Comparison of ENCODE assay signal across 1 cellular context in the genomic region with DNA sequence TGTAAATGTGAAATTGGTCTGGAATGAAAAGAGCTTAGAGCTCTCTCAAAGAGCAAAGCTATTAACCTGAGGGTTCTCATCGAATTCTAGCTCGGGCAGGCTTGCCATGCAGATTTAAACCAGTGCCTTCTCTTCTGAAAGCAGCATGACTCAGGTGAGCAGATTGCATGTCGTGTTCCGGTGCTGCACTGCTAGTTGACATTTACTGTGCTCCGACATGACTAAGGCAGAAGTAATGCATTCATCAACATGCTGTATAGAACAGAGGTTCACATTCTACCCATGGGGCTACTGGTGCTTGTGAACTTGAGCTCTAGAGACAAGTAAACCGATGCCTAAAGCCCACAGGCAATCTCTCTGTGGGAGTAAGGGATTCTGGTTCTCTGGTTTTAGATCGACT.
A peak's percentile ranks its signal among the peaks of the same experiment; 100 is the strongest.
TF ChIP-seq lines count a peak whose summit lies in the region.

No MANE protein-coding gene starts in this region.

TF ChIP-seq in HCT116, 20 proteins besides CTCF, POLR2A, EP300 and RAD21 (continued from another document):
- TF ChIP-seq YY1 (IDR thresholded peaks at IDR 0.05; ENCODE audit: extremely low read depth, insufficient replicate concordance, low read depth, low read length), result no peak
- no peak for TF ChIP-seq EZH2phosphoT487 (IDR thresholded peaks at IDR 0.05; ENCODE audit: borderline replicate concordance)
- TF ChIP-seq CEBPB (IDR thresholded peaks at IDR 0.05; ENCODE audit: low read depth), result no peak
- peak; percentile 45; the same call in 1 of the 2 replicates for TF ChIP-seq SIN3A (IDR thresholded peaks at IDR 0.05; ENCODE audit: low read depth)
- TF ChIP-seq ZFX (IDR thresholded peaks at IDR 0.05), result no peak
- TF ChIP-seq POLR2AphosphoS5 (IDR thresholded peaks at IDR 0.05; ENCODE audit: low read depth, low read length), result no peak
- no peak for TF ChIP-seq ZNF274 (IDR thresholded peaks at IDR 0.05; ENCODE audit: low read depth, low read length)
- no peak for TF ChIP-seq SRF (IDR thresholded peaks at IDR 0.05; ENCODE audit: low read depth)
- peak; percentile 73 for TF ChIP-seq JUND (IDR thresholded peaks at IDR 0.05)
- TF ChIP-seq EZH2 (IDR thresholded peaks at IDR 0.05), result no peak
- TF ChIP-seq FOSL1 (IDR thresholded peaks at IDR 0.05; ENCODE audit: low read depth), result peak; percentile 71
